Comparison of ENCODE assay signal across 38 cellular contexts in the genomic region with DNA sequence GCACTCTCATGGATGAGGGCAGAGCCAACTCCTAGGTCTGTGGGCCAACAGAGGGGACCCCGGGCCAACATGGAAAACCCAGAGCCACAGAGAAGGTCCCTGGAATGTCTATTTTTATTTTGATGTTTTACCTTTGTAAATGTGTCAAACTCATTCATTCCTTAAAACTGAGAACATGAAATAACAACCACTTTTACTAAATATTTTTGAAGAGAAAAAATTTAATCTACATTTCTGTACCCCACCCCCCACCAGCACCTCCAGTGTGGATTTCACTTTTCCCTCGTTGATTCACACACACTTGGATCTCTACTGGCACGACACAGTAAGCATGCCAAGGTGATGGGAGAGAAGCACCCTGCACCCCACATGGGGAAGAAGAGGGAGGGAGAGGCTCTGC. TPM values are rescaled to one million over a fixed set of nuclear protein-coding genes. Genes with fewer than 3 reads are reported as not detected.
"Had no signal": no experiment of that assay in that cellular context is flagged by ENCODE, and none has a peak within 500 bp of the region (broad histone marks: within the 10 kb centered on the region; RNA-seq: fewer than 3 reads in every experiment).

No MANE protein-coding gene starts in this region.

- H3K27me3 ChIP-seq: MG63 had no signal

- H3K9me3 ChIP-seq: MG63 had no signal

- H3K4me3 ChIP-seq: MG63 had no signal

- DNase-seq: Karpas-422, Kasumi-1, KG1, MG63, MM.1S, MV-4-11, NCI-H1048, NCI-H1092, NCI-H1092 treated with DMSO at 0.1 percent for 48 hours, NCI-H1105, NCI-H1105 treated with DMSO at 0.1 percent for 48 hours, NCI-H1417, NCI-H1417 treated with DMSO at 0.1 percent for 48 hours, NCI-H1436, NCI-H1436 treated with DMSO at 0.1 percent for 48 hours, NCI-H146, NCI-H1694, NCI-H1694 treated with DMSO at 0.1 percent for 48 hours, NCI-H187, NCI-H187 treated with DMSO at 0.1 percent for 48 hours, NCI-H1930, NCI-H2029, NCI-H2029 treated with DMSO at 0.1 percent for 48 hours, NCI-H2081, NCI-H2081 treated with DMSO at 0.1 percent for 48 hours, NCI-H2107, NCI-H2171, NCI-H2171 treated with DMSO at 0.1 percent for 48 hours, NCI-H2227 treated with DMSO at 0.1 percent for 48 hours, NCI-H226, NCI-H345, NCI-H446, NCI-H446 treated with DMSO at 0.1 percent for 48 hours had no signal

- H3K9ac ChIP-seq: KMS-11 had no signal

- H3K27ac ChIP-seq: KMS-11 had no signal

- H3K4me2 ChIP-seq: KMS-11 had no signal

- H3K36me3 ChIP-seq: MG63 had no signal

RNA-seq across cellular contexts. Expression of a gene that starts 6.7 kb away (rescaled TPM):
- total RNA-seq: LHCN-M2, M059J, MCF 10A, NCI-H460 had no signal

RNA-seq across cellular contexts. Expression of a gene that starts 16.4 kb away (rescaled TPM):
- total RNA-seq: LHCN-M2, M059J, MCF 10A, NCI-H460 had no signal

RNA-seq across cellular contexts. Expression of a gene that starts 44.6 kb away (rescaled TPM):
- total RNA-seq: LHCN-M2, M059J, MCF 10A, NCI-H460 had no signal
